14 cellular contexts compared by ENCODE assay signal in the genomic region with DNA sequence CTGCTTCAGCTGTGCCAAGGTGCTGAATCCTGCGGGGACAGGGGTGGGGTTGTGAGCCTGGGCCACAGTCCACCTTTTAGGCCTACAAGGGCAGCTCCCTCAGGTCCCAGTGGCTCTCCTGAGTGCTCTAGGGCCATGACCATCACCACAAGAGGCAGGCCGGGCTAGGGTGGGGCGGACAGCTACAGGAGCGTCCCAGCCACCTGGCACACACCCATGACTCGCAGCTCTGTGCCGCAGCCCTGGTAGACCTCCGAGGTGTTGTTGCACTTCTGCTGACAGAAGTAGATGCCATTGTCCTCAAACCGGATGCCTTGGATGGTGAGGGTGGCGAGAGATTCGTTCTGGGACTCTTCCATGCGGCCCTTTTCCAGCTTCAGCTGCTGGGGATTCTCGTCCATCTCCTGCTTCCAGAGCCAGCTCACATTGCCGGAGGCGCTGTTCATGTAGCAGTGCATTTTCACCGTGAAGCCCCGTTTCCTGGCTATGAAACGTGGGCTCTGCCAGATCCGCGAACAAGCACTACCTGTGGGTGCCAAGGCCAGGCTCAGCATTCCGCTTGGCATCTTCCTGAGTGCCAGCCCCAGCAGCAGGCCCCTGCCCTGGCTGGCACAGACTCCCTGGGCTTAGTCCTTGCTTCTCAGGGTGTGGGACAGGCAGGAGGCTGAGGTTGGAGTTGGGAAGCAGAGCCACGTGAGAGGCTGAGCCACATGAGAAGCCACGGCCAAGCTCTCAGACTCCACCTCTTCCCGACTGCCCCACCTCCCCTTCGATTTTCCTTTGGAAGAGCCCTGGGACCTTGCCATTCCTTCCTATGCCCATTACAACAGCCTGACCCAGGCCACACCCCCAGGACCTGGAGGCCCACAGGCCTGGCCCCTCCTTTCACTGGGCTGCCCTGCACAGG. TPM values are rescaled to one million over a fixed set of nuclear protein-coding genes. Genes with fewer than 3 reads are reported as not detected.
DNase-seq lines count a peak whose midpoint lies in the region; ATAC-seq and TF ChIP-seq lines count a peak whose summit lies in the region.
"Had no signal": no experiment of that assay in that cellular context is flagged by ENCODE, and none has a peak within 500 bp of the region (broad histone marks: within the 10 kb centered on the region; RNA-seq: fewer than 3 reads in every experiment).

No MANE protein-coding gene starts in this region.

- 56 to 60% methylated on average over 13 to 19 of the region's 24 CpGs for WGBS in esophagus squamous epithelium, 2 donors
- WGBS in neuronal stem cell (ENCODE audit: extremely low coverage in 2 of 2, insufficient read length in 2 of 2, insufficient replicate concordance in 1 of 2), 2 donors, result no CpG with 5 or more reads among the region's 24 CpGs

- TF ChIP-seq CTCF in DOHH2 (IDR thresholded peaks at IDR 0.05; ENCODE audit: low read depth, low read length, poor library complexity, severe bottlenecking) (no peak), esophagus squamous epithelium (IDR thresholded peaks at IDR 0.05) (no peak)

- H4K91ac ChIP-seq in neuronal stem cell (ENCODE audit: low read depth, low read length, poor library complexity), result no peak overlapping the region

- H3K79me2 ChIP-seq in DOHH2 (ENCODE audit: control insufficient read depth, low read length), result peaks cover 48% of the 10 kb centered on the region
- peaks cover 27% of the 10 kb centered on the region for H3K79me2 ChIP-seq in Karpas-422 (ENCODE audit: low read length)

- H2AK5ac ChIP-seq in neuronal stem cell (ENCODE audit: low read depth, low read length), result peak overlapping the region; percentile 91

- H2AFZ ChIP-seq in Karpas-422 (ENCODE audit: low read length), result no peak overlapping the region
- peak overlapping the region; percentile 64 for H2AFZ ChIP-seq in neuronal stem cell (ENCODE audit: low read length)

- H3K4me1 ChIP-seq in DOHH2 (ENCODE audit: control insufficient read depth, low read length) (peaks cover 88% of the 10 kb centered on the region), Karpas-422 (ENCODE audit: low read length) (peaks cover 91% of the 10 kb centered on the region), esophagus squamous epithelium (peaks cover 5 to 30% (median 5%) of the 10 kb centered on the region in 3 donors), neuronal stem cell (ENCODE audit: control insufficient read depth in 2 of 2, insufficient read depth in 1 of 2, low read depth in 1 of 2, low read length in 2 of 2) (peaks cover 2 to 10% of the 10 kb centered on the region in 2 donors)

- peak; percentile 55 for DNase-seq in Karpas-422
- DNase-seq in esophagus squamous epithelium (lab: John Stamatoyannopoulos, UW), result no peak
- no peak for DNase-seq in neuronal stem cell (ENCODE audit: low spot score)
- DNase-seq: activated naive CD4-positive, alpha-beta T cell treated with anti-CD3 and anti-CD28 coated beads for 36 hours; NCI-H526 treated with DMSO at 0.1 percent for 48 hours; stimulated activated CD4-positive, alpha-beta T cell treated with anti-CD3 and anti-CD28 coated beads, Interleukin-2, amount 100 ng/mL, for 48 hours had no signal

- no peak overlapping the region for H3K23ac ChIP-seq in neuronal stem cell (ENCODE audit: low read depth, low read length, poor library complexity)

- peak overlapping the region; percentile 66 for H2BK5ac ChIP-seq in neuronal stem cell (ENCODE audit: low read length)

- no peaks in the 10 kb centered on the region for H3K27me3 ChIP-seq in DOHH2 (ENCODE audit: control insufficient read depth, low read length)
- no peaks in the 10 kb centered on the region for H3K27me3 ChIP-seq in Karpas-422 (ENCODE audit: low read length)
- peaks cover 0 to 5% (median 0%) of the 10 kb centered on the region in 4 donors for H3K27me3 ChIP-seq in esophagus squamous epithelium
- H3K27me3 ChIP-seq in neuronal stem cell (ENCODE audit: control insufficient read depth in 3 of 3, insufficient read depth in 3 of 3, low read depth in 1 of 3, low read length in 3 of 3), result peaks cover 0 to 7% (median 0%) of the 10 kb centered on the region in 3 experiments

- no peaks in the 10 kb centered on the region for H3K79me1 ChIP-seq in neuronal stem cell (ENCODE audit: low read depth, low read length)

- H4K20me1 ChIP-seq in DOHH2 (ENCODE audit: control insufficient read depth, insufficient read depth, low read depth, low read length), result peaks cover 22% of the 10 kb centered on the region
- peaks cover 20% of the 10 kb centered on the region for H4K20me1 ChIP-seq in Karpas-422 (ENCODE audit: insufficient read depth, low read depth, low read length)

- peak overlapping the region; percentile 85 for H3K18ac ChIP-seq in neuronal stem cell (ENCODE audit: low read length)

- peak overlapping the region; percentile 38 for H3K14ac ChIP-seq in neuronal stem cell (ENCODE audit: low read length)

- H3F3A ChIP-seq in DOHH2 (ENCODE audit: control insufficient read depth, insufficient read depth), result peaks cover 35% of the 10 kb centered on the region

- peak overlapping the region; percentile 99 for H3K4me2 ChIP-seq in DOHH2 (ENCODE audit: low read length)
- H3K4me2 ChIP-seq in Karpas-422 (ENCODE audit: low read depth, low read length, poor library complexity, severe bottlenecking), result peak overlapping the region; percentile 94
- no peak overlapping the region for H3K4me2 ChIP-seq in neuronal stem cell (ENCODE audit: insufficient read depth, low read length, poor library complexity, severe bottlenecking)

- intact Hi-C loops in esophagus squamous epithelium (cut with DNase I), result loop anchor here (10.0 kb wide), 1 partner anchor 95 kb away; the partner anchor contains the start of gene ICAM2

- peak overlapping the region; percentile 82 for H4K8ac ChIP-seq in neuronal stem cell (ENCODE audit: low read depth, low read length)

- ATAC-seq in GM21367 (IDR thresholded peaks at IDR 0.05; ENCODE audit: unreplicated experiment), result no peak
- ATAC-seq in HG03039 (IDR thresholded peaks at IDR 0.05; ENCODE audit: unreplicated experiment), result no peak
- no peak for ATAC-seq in GM21717 (IDR thresholded peaks at IDR 0.05; ENCODE audit: unreplicated experiment)
- no peak for ATAC-seq in GM21737 (IDR thresholded peaks at IDR 0.05; ENCODE audit: unreplicated experiment)

- no peaks in the 10 kb centered on the region for H3K9me3 ChIP-seq in DOHH2 (ENCODE audit: control insufficient read depth, insufficient read depth, low read length)
- no peaks in the 10 kb centered on the region for H3K9me3 ChIP-seq in Karpas-422 (ENCODE audit: low read length)
- no peaks in the 10 kb centered on the region for H3K9me3 ChIP-seq in esophagus squamous epithelium
- H3K9me3 ChIP-seq in neuronal stem cell (replicated peaks in 1 of 2; ENCODE audit: control insufficient read depth in 2 of 2, insufficient read depth in 1 of 2, low read depth in 1 of 2, low read length in 2 of 2), result no peaks in the 10 kb centered on the region
- H3K9me3 ChIP-seq: tibial artery had no signal

- H2BK12ac ChIP-seq in neuronal stem cell (ENCODE audit: low read length), result peak overlapping the region; percentile 81

- H3K9ac ChIP-seq in Karpas-422 (ENCODE audit: low read length) (peak overlapping the region; percentile 100), neuronal stem cell (ENCODE audit: low read depth, low read length, poor library complexity) (no peak overlapping the region)

- H3K9me2 ChIP-seq in DOHH2 (replicated peaks; ENCODE audit: control insufficient read depth, low read length) (no peaks in the 10 kb centered on the region), Karpas-422 (replicated peaks; ENCODE audit: insufficient read depth, low read length) (no peaks in the 10 kb centered on the region)

- H3K4ac ChIP-seq in neuronal stem cell (ENCODE audit: low read length), result no peak overlapping the region

- TF ChIP-seq POLR2A in esophagus squamous epithelium (IDR thresholded peaks at IDR 0.05), result no peak

- H2BK15ac ChIP-seq in neuronal stem cell (ENCODE audit: low read length), result peak overlapping the region; percentile 32

- H2BK120ac ChIP-seq in neuronal stem cell (ENCODE audit: low read depth, low read length), result no peak overlapping the region

- H3K4me3 ChIP-seq in DOHH2 (ENCODE audit: low read length) (peak overlapping the region; percentile 98), Karpas-422 (ENCODE audit: low read length) (peak overlapping the region; percentile 100), esophagus squamous epithelium (peak overlapping the region in 2 of 4 donors; percentile 14 to 53), neuronal stem cell (ENCODE audit: low read length in 2 of 2) (no peak overlapping the region)
- H3K4me3 ChIP-seq: tibial artery had no signal

- peak overlapping the region; percentile 92 for H3K27ac ChIP-seq in DOHH2 (ENCODE audit: low read depth, low read length)
- peak overlapping the region; percentile 99 for H3K27ac ChIP-seq in Karpas-422 (ENCODE audit: low read length)
- peak overlapping the region in 3 of 4 donors; percentile 33 to 74 (median 70) for H3K27ac ChIP-seq in esophagus squamous epithelium
- no peak overlapping the region for H3K27ac ChIP-seq in neuronal stem cell (replicated peaks; ENCODE audit: low read length)
- H3K27ac ChIP-seq: tibial artery had no signal

- H3K36me3 ChIP-seq in DOHH2 (ENCODE audit: control insufficient read depth, low read length) (peaks cover 64% of the 10 kb centered on the region), Karpas-422 (ENCODE audit: insufficient read depth, low read length) (peaks cover 42% of the 10 kb centered on the region), esophagus squamous epithelium (no peaks in the 10 kb centered on the region), neuronal stem cell (replicated peaks in 1 of 2; ENCODE audit: control insufficient read depth in 2 of 2, insufficient read depth in 2 of 2, low read length in 2 of 2) (no peaks in the 10 kb centered on the region)
- H3K36me3 ChIP-seq: tibial artery had no signal

RNA-seq across cellular contexts. Expression of gene CD79B, which starts 2.0 kb away (rescaled TPM):
- total RNA-seq in Karpas-422 (2014; rRNA removed; shearing (Covaris generic); ENCODE audit: low replicate concordance), result 545 and 1,164 TPM in 2 replicates
- 1 to 10 TPM in 3 of 4 donors, not detected in 1; 1.1 to 2.0 (median 1.3) TPM for total RNA-seq in esophagus squamous epithelium
- 0.71 TPM for polyA plus RNA-seq in neuronal stem cell (2013, experiment 1 of 2)
- 0.79 TPM for polyA plus RNA-seq in neuronal stem cell (2013, experiment 2 of 2)
- polyA plus RNA-seq: neural cell had no signal

RNA-seq across cellular contexts. Expression of gene GH1, which starts 11.5 kb away (rescaled TPM):
- total RNA-seq in Karpas-422 (2014; rRNA removed; shearing (Covaris generic); ENCODE audit: low replicate concordance), result not detected in 2 replicates
- not detected for total RNA-seq in esophagus squamous epithelium
- polyA plus RNA-seq in neuronal stem cell (2013, experiment 1 of 2), result 0.08 TPM
- polyA plus RNA-seq in neuronal stem cell (2013, experiment 2 of 2), result 0.24 TPM
- total RNA-seq: activated naive CD4-positive, alpha-beta T cell treated with anti-CD3 and anti-CD28 coated beads for 36 hours; dermis microvascular lymphatic vessel endothelial cell had no signal
- polyA plus RNA-seq: neural cell had no signal

RNA-seq across cellular contexts. Expression of gene CSHL1, which starts 19.1 kb away (rescaled TPM):
- total RNA-seq in Karpas-422 (2014; rRNA removed; shearing (Covaris generic); ENCODE audit: low replicate concordance), result not detected in 2 replicates
- not detected for total RNA-seq in esophagus squamous epithelium
- not detected for polyA plus RNA-seq in neuronal stem cell (2013, experiment 1 of 2)
- not detected for polyA plus RNA-seq in neuronal stem cell (2013, experiment 2 of 2)
- total RNA-seq: activated naive CD4-positive, alpha-beta T cell treated with anti-CD3 and anti-CD28 coated beads for 36 hours; dermis microvascular lymphatic vessel endothelial cell had no signal
- polyA plus RNA-seq: neural cell had no signal

RNA-seq across cellular contexts. Expression of gene CSH1, which starts 33.7 kb away (rescaled TPM):
- not detected in 2 replicates for total RNA-seq in Karpas-422 (2014; rRNA removed; shearing (Covaris generic); ENCODE audit: low replicate concordance)
- not detected for total RNA-seq in esophagus squamous epithelium
- polyA plus RNA-seq in neuronal stem cell (2013, experiment 1 of 2), result not detected
- polyA plus RNA-seq in neuronal stem cell (2013, experiment 2 of 2), result not detected
- total RNA-seq: activated naive CD4-positive, alpha-beta T cell treated with anti-CD3 and anti-CD28 coated beads for 36 hours; dermis microvascular lymphatic vessel endothelial cell had no signal
- polyA plus RNA-seq: neural cell had no signal

RNA-seq across cellular contexts. Expression of gene SCN4A, which starts 42.6 kb away (rescaled TPM):
- total RNA-seq in Karpas-422 (2014; rRNA removed; shearing (Covaris generic); ENCODE audit: low replicate concordance), result under 0.01 and 0.07 TPM in 2 replicates
- total RNA-seq in esophagus squamous epithelium, result under 1 TPM in 2 of 4 donors, not detected in 2; under 0.01 to 0.12 TPM
- 3.9 TPM for polyA plus RNA-seq in neuronal stem cell (2013, experiment 1 of 2)
- polyA plus RNA-seq in neuronal stem cell (2013, experiment 2 of 2), result 3.8 TPM
- polyA plus RNA-seq: neural cell had no signal

Comparison
In these comparisons a context has a peak if more than half of its experiments do, and no peak if none do; other contexts are left out.
1. H3K4me3 ChIP-seq: peak in DOHH2 (single experiment) and Karpas-422 (single experiment); none in neuronal stem cell (0 of 2).
2. RNA of gene CD79B, which starts 2.0 kb away (total RNA-seq): 545 to 1,164 TPM in Karpas-422; 1.1 to 2.0 TPM in esophagus squamous epithelium; every median in the first group is over 100 times any median in the second.